8 cellular contexts compared by ENCODE assay signal in the genomic region with DNA sequence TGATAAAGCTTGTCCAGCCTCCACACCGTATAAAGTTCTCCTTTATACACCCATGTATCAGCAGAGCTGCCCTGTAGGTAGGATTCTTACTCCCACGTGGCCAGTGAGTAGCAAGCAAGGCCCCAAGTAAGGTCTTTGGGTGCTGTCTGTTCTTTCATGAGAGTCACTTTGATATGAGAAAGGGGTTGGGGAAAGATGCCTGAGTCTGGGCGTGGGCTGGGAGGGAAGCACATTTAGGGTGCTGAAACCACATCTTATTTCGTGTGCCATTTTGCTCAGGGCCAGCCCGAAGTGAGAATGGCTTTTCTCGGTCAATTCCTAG. TPM values are rescaled to one million over a fixed set of nuclear protein-coding genes. Genes with fewer than 3 reads are reported as not detected.
A peak's percentile ranks its signal among the peaks of the same experiment; 100 is the strongest.
DNase-seq lines count a peak whose midpoint lies in the region; ATAC-seq and TF ChIP-seq lines count a peak whose summit lies in the region.

No MANE protein-coding gene starts in this region.

- no peaks in the 10 kb centered on the region for H3K79me1 ChIP-seq in trophoblast cell (ENCODE audit: low read length)

- H2AFZ ChIP-seq in Loucy (ENCODE audit: low read length): peak overlapping the region; percentile 90
- peak overlapping the region; percentile 97 for H2AFZ ChIP-seq in trophoblast cell (ENCODE audit: insufficient read depth, low read length, poor library complexity)

- no peak for ATAC-seq in CD4-positive, CD25-positive, alpha-beta regulatory T cell (ENCODE audit: low read depth in 2 of 2)
- no peak for ATAC-seq in HG03439 (IDR thresholded peaks at IDR 0.05; ENCODE audit: unreplicated experiment)
- no peak for ATAC-seq in HG03520 (IDR thresholded peaks at IDR 0.05; ENCODE audit: unreplicated experiment)
- ATAC-seq in HG02763 (IDR thresholded peaks at IDR 0.05; ENCODE audit: unreplicated experiment): no peak

- H3K27ac ChIP-seq in CD4-positive, CD25-positive, alpha-beta regulatory T cell (ENCODE audit: insufficient read depth, low read length, poor library complexity, severe bottlenecking): peak overlapping the region; percentile 66
- no peak overlapping the region for H3K27ac ChIP-seq in colonic mucosa
- no peak overlapping the region for H3K27ac ChIP-seq in trophoblast cell (ENCODE audit: low read depth, low read length)

- H4K91ac ChIP-seq in trophoblast cell (ENCODE audit: low read depth, low read length): no peak overlapping the region

- intact Hi-C loops in colonic mucosa (cut with DNase I): no loop called here

- H3K9ac ChIP-seq in Loucy (ENCODE audit: low read depth, low read length, poor library complexity, severe bottlenecking) (peak overlapping the region; percentile 80), colonic mucosa (ENCODE audit: low read depth in 2 of 2, low read length in 2 of 2) (peak overlapping the region; percentile 74 to 79), trophoblast cell (ENCODE audit: low read length) (peak overlapping the region; percentile 45)

- peaks cover 9% of the 10 kb centered on the region for H3K36me3 Mint-ChIP-seq in CD4-positive, CD25-positive, alpha-beta regulatory T cell

- no peak overlapping the region for H3K4ac ChIP-seq in trophoblast cell (ENCODE audit: low read depth, low read length)

- H3K18ac ChIP-seq in trophoblast cell (ENCODE audit: low read length): no peak overlapping the region

- no peak overlapping the region for H2BK5ac ChIP-seq in trophoblast cell (ENCODE audit: low read depth, low read length, poor library complexity)

- DNase-seq in CD4-positive, CD25-positive, alpha-beta regulatory T cell: peak in 2 of 3 donors; percentile 3 to 31
- DNase-seq in colonic mucosa (no peak), trophoblast cell (no peak), nucleus accumbens (lab: John Stamatoyannopoulos, UW) (no peak)

- no peak overlapping the region for H3K23ac ChIP-seq in trophoblast cell (ENCODE audit: low read length)

- peak overlapping the region; percentile 87 to 98 (median 96) for H3K4me3 Mint-ChIP-seq in CD4-positive, CD25-positive, alpha-beta regulatory T cell

- H2AK5ac ChIP-seq in trophoblast cell (ENCODE audit: low read length): no peak overlapping the region

- peak overlapping the region; percentile 79 for H3K4me2 ChIP-seq in Loucy (ENCODE audit: low read depth, low read length, poor library complexity, severe bottlenecking)
- H3K4me2 ChIP-seq in trophoblast cell (ENCODE audit: low read length): peak overlapping the region; percentile 69

- peaks cover 4% of the 10 kb centered on the region for H4K20me1 ChIP-seq in Loucy (ENCODE audit: insufficient read depth, low read length, poor library complexity, severe bottlenecking)

- no peak for TF ChIP-seq CTCF in Loucy (conservative IDR thresholded peaks at IDR 0.05; ENCODE audit: low read length)
- no peak for TF ChIP-seq CTCF in colonic mucosa (IDR thresholded peaks at IDR 0.05)

- no peaks in the 10 kb centered on the region for H3K9me3 Mint-ChIP-seq in CD4-positive, CD25-positive, alpha-beta regulatory T cell

- no peak overlapping the region for H4K12ac ChIP-seq in trophoblast cell (ENCODE audit: low read depth, low read length)

- no peaks in the 10 kb centered on the region for H3F3A ChIP-seq in Loucy (ENCODE audit: low read depth)

- H3K9me3 ChIP-seq in CD4-positive, CD25-positive, alpha-beta regulatory T cell (ENCODE audit: control insufficient read depth in 2 of 2, low read length in 2 of 2): no peaks in the 10 kb centered on the region
- no peaks in the 10 kb centered on the region for H3K9me3 ChIP-seq in Loucy (ENCODE audit: insufficient read depth, low read depth, low read length)
- no peaks in the 10 kb centered on the region for H3K9me3 ChIP-seq in colonic mucosa
- peaks cover 4% of the 10 kb centered on the region for H3K9me3 ChIP-seq in trophoblast cell (ENCODE audit: insufficient read depth, low read depth, low read length)

- peak overlapping the region; percentile 46 for H3K4me3 ChIP-seq in CD4-positive, CD25-positive, alpha-beta regulatory T cell (ENCODE audit: low read depth, low read length)
- H3K4me3 ChIP-seq in Loucy (ENCODE audit: low read length, poor library complexity, severe bottlenecking) (peak overlapping the region; percentile 83), colonic mucosa (peak overlapping the region; percentile 51), trophoblast cell (ENCODE audit: low read depth, low read length) (peak overlapping the region; percentile 67)

- peaks cover 0 to 57% (median 32%) of the 10 kb centered on the region in 4 donors for H3K4me1 Mint-ChIP-seq in CD4-positive, CD25-positive, alpha-beta regulatory T cell

- WGBS in trophoblast cell (ENCODE audit: extremely low coverage, insufficient coverage, insufficient read length): no CpG with 5 or more reads among the region's 6 CpGs

- peaks cover 50% of the 10 kb centered on the region for H3K4me1 ChIP-seq in CD4-positive, CD25-positive, alpha-beta regulatory T cell (ENCODE audit: control insufficient read depth, insufficient read depth, low read length, poor library complexity, severe bottlenecking)
- H3K4me1 ChIP-seq in Loucy (ENCODE audit: insufficient read depth, low read length, poor library complexity, severe bottlenecking) (peaks cover 24% of the 10 kb centered on the region), colonic mucosa (no peaks in the 10 kb centered on the region), trophoblast cell (ENCODE audit: control insufficient read depth in 1 of 2, insufficient read depth in 2 of 2, low read length in 2 of 2) (peaks cover 7 to 18% of the 10 kb centered on the region in 2 experiments)

- H3K79me2 ChIP-seq in Loucy (ENCODE audit: insufficient read depth, low read length) (peaks cover 54% of the 10 kb centered on the region), trophoblast cell (ENCODE audit: control insufficient read depth, insufficient read depth, low read length, poor library complexity) (peaks cover 3% of the 10 kb centered on the region)

- peaks cover 8% of the 10 kb centered on the region for H3K36me3 ChIP-seq in CD4-positive, CD25-positive, alpha-beta regulatory T cell (ENCODE audit: control insufficient read depth, insufficient read depth, low read length)
- H3K36me3 ChIP-seq in Loucy (ENCODE audit: insufficient read depth, low read length) (no peaks in the 10 kb centered on the region; the same call in 1 of the 2 replicates), colonic mucosa (no peaks in the 10 kb centered on the region), trophoblast cell (ENCODE audit: control insufficient read depth in 1 of 2, insufficient read depth in 2 of 2, low read length in 2 of 2) (peaks cover 2% of the 10 kb centered on the region in 2 experiments)

- no peak overlapping the region for H2BK12ac ChIP-seq in trophoblast cell (ENCODE audit: low read length)

- no peaks in the 10 kb centered on the region for H3K27me3 ChIP-seq in CD4-positive, CD25-positive, alpha-beta regulatory T cell (ENCODE audit: control insufficient read depth, insufficient read depth, low read length)
- H3K27me3 ChIP-seq in Loucy (ENCODE audit: insufficient read depth, low read length, poor library complexity, severe bottlenecking) (no peaks in the 10 kb centered on the region), colonic mucosa (peaks cover 17% of the 10 kb centered on the region), trophoblast cell (ENCODE audit: insufficient read depth, low read length) (peaks cover 34% of the 10 kb centered on the region)

- H2BK120ac ChIP-seq in trophoblast cell (ENCODE audit: insufficient read depth, low read length, poor library complexity): no peak overlapping the region

- no peak overlapping the region for H3K14ac ChIP-seq in trophoblast cell (ENCODE audit: low read length)

- H3K27ac Mint-ChIP-seq in CD4-positive, CD25-positive, alpha-beta regulatory T cell: peak overlapping the region; percentile 90 to 96 (median 91)

- no peaks in the 10 kb centered on the region for H3K27me3 Mint-ChIP-seq in CD4-positive, CD25-positive, alpha-beta regulatory T cell

- H4K8ac ChIP-seq in trophoblast cell (ENCODE audit: low read depth, low read length): peak overlapping the region; percentile 25

- H3K9me2 ChIP-seq in Loucy (replicated peaks; ENCODE audit: low read depth, low read length): no peaks in the 10 kb centered on the region

RNA-seq across cellular contexts. Expression of a gene that starts 0.4 kb away (rescaled TPM):
- 27.8 TPM for total RNA-seq in CD4-positive, CD25-positive, alpha-beta regulatory T cell
- 10 to 100 TPM in 2 of 4 donors, 1 to 10 TPM in 2; 7.5 to 17.5 (median 10.9) TPM for polyA plus RNA-seq in CD4-positive, CD25-positive, alpha-beta regulatory T cell
- under 1 TPM; 0.44 to 0.80 TPM for total RNA-seq in colonic mucosa
- 1.4 and 1.5 TPM in 2 replicates for polyA plus RNA-seq in trophoblast cell (2013)

RNA-seq across cellular contexts. Expression of a gene that starts 10.9 kb away (rescaled TPM):
- 14.0 TPM for total RNA-seq in CD4-positive, CD25-positive, alpha-beta regulatory T cell
- polyA plus RNA-seq in CD4-positive, CD25-positive, alpha-beta regulatory T cell: 10 to 100 TPM in 1 of 4 donors, 1 to 10 TPM in 3; 4.2 to 10.0 (median 8.1) TPM
- 10 to 100 TPM in 1 of 2 donors, 1 to 10 TPM in 1; 9.1 to 40.2 TPM for total RNA-seq in colonic mucosa
- polyA plus RNA-seq in trophoblast cell (2013): 22.8 and 23.0 TPM in 2 replicates

RNA-seq across cellular contexts. Expression of a gene that starts 19.3 kb away (rescaled TPM):
- 295 TPM for total RNA-seq in CD4-positive, CD25-positive, alpha-beta regulatory T cell
- 10 to 100 TPM; 67.4 to 89.4 (median 83.4) TPM for polyA plus RNA-seq in CD4-positive, CD25-positive, alpha-beta regulatory T cell
- 100 to 1,000 TPM in 1 of 2 donors, 10 to 100 TPM in 1; 90.4 to 127 TPM for total RNA-seq in colonic mucosa
- 75.8 and 76.3 TPM in 2 replicates for polyA plus RNA-seq in trophoblast cell (2013)

RNA-seq across cellular contexts. Expression of a gene that starts 58.7 kb away (rescaled TPM):
- 60.3 TPM for total RNA-seq in CD4-positive, CD25-positive, alpha-beta regulatory T cell
- polyA plus RNA-seq in CD4-positive, CD25-positive, alpha-beta regulatory T cell: 100 to 1,000 TPM in 1 of 4 donors, 10 to 100 TPM in 3; 83.0 to 102 (median 94.7) TPM
- 10 to 100 TPM; 56.0 to 75.5 TPM for total RNA-seq in colonic mucosa
- 43.1 and 43.2 TPM in 2 replicates for polyA plus RNA-seq in trophoblast cell (2013)

RNA-seq across cellular contexts. Expression of a gene that starts 58.9 kb away (rescaled TPM):
- 54.3 TPM for total RNA-seq in CD4-positive, CD25-positive, alpha-beta regulatory T cell
- polyA plus RNA-seq in CD4-positive, CD25-positive, alpha-beta regulatory T cell: 10 to 100 TPM; 27.6 to 40.4 (median 37.4) TPM
- 10 to 100 TPM; 61.9 to 81.1 TPM for total RNA-seq in colonic mucosa
- 36.6 and 38.2 TPM in 2 replicates for polyA plus RNA-seq in trophoblast cell (2013)

Comparison
In these comparisons a context has a peak if more than half of its experiments do, and no peak if none do; other contexts are left out.
1. DNase-seq: peak in CD4-positive, CD25-positive, alpha-beta regulatory T cell (2 of 3); none in colonic mucosa (single experiment), trophoblast cell (0 of 2) and nucleus accumbens (0 of 56).
2. RNA of a gene that starts 0.4 kb away (total RNA-seq): 27.8 TPM in CD4-positive, CD25-positive, alpha-beta regulatory T cell (single experiment); 0.44 to 0.80 TPM in colonic mucosa; every median in the first group is over 10 times any median in the second.
3. Peak in every context shown above with its lines, with median percentiles within 50 percentile points of each other: H3K4me3 ChIP-seq and H3K9ac ChIP-seq.